27 cellular contexts compared by ENCODE assay signal in genomic region chr20:60073504-60073903, GRCh38.
"Had no signal": no experiment of that assay in that cellular context is flagged by ENCODE, and none has a peak within 500 bp of the region (broad histone marks: within the 10 kb centered on the region; RNA-seq: fewer than 3 reads in every experiment).

No MANE protein-coding gene starts in this region.

- FAIRE-seq: urothelium cell line had no signal

- H3K36me3 ChIP-seq: stomach, suprapubic skin, thoracic aorta, thyroid gland, tibial artery, tibial nerve, transverse colon, upper lobe of left lung, upper lobe of right lung, uterus, vagina had no signal

- ATAC-seq: stimulated activated effector memory CD8-positive, alpha-beta T cell treated with anti-CD3 and anti-CD28 coated beads, Interleukin-12 subunit alpha, Interleukin-12 subunit beta, amount 100 ng/mL, for 72 hours; stimulated activated memory B cell treated with anti-CD40 and anti-IgM and Interleukin-4, amounts not matched to agents 10 μg/mL and 1 μg/mL and 100 μg/mL, for 72 hours; stimulated activated naive B cell treated with anti-CD40 and anti-IgM and Interleukin-4, amounts not matched to agents 10 μg/mL and 1 μg/mL and 100 μg/mL, for 72 hours; stimulated activated naive CD8-positive, alpha-beta T cell treated with anti-CD3 and anti-CD28 coated beads, Interleukin-15, amount 100 ng/mL, for 72 hours; stimulated activated naive CD8-positive, alpha-beta T cell treated with anti-CD3 and anti-CD28 coated beads, Interleukin-15, Interleukin-2, amounts not matched to agents 100 U/mL and 50 U/mL, for 24 hours; upper lobe of right lung had no signal

- H3K9me3 ChIP-seq: suprapubic skin, testis, thoracic aorta, thyroid gland, tibial artery, tibial nerve, transverse colon, upper lobe of left lung, upper lobe of right lung, uterus, vagina had no signal

- H3K27me3 ChIP-seq: suprapubic skin, testis, thyroid gland, tibial nerve, transverse colon, upper lobe of left lung, upper lobe of right lung, uterus, vagina had no signal

- DNase-seq: stimulated activated CD4-positive, alpha-beta T cell treated with anti-CD3 and anti-CD28 coated beads, Interleukin-2, amount 100 ng/mL, for 48 hours; stimulated activated CD4-positive, alpha-beta T cell treated with anti-CD3 and anti-CD28 coated beads, Interleukin-4, amount 100 ng/mL, for 1 hour; stimulated activated CD4-positive, alpha-beta T cell treated with anti-CD3 and anti-CD28 coated beads, Interleukin-4, amount 100 ng/mL, for 24 hours; stimulated activated CD4-positive, alpha-beta T cell treated with anti-CD3 and anti-CD28 coated beads, Interleukin-4, amount 100 ng/mL, for 4 hours; stimulated activated CD8-positive, alpha-beta memory T cell treated with anti-CD3 and anti-CD28 coated beads, Interleukin-4, amount 100 ng/mL, for 48 hours; stimulated activated naive B cell treated with anti-CD40 and anti-IgM and Interleukin-4, amounts not matched to agents 10 μg/mL and 1 μg/mL and 100 μg/mL, for 72 hours; stimulated activated naive CD4-positive, alpha-beta T cell; stimulated activated naive CD4-positive, alpha-beta T cell treated with Interleukin-2 at 50 U/mL for 16 hours; stimulated activated naive CD8-positive, alpha-beta T cell treated with anti-CD3 and anti-CD28 coated beads, Interleukin-15, amount 100 ng/mL, for 72 hours; stimulated activated naive CD8-positive, alpha-beta T cell treated with anti-CD3 and anti-CD28 coated beads, Interleukin-15, Interleukin-2, amounts not matched to agents 100 U/mL and 50 U/mL, for 24 hours; stomach; substantia nigra; testis; thyroid gland; tibial artery; transverse colon; trophoblast cell; upper lobe of left lung; upper lobe of right lung; uterus had no signal

- H3K27ac ChIP-seq: stomach, suprapubic skin, testis, thoracic aorta, thyroid gland, tibial artery, tibial nerve, transverse colon, upper lobe of left lung, upper lobe of right lung, uterus, vagina had no signal

- H3K4me1 ChIP-seq: suprapubic skin, thyroid gland, tibial artery, transverse colon, upper lobe of right lung, uterus, vagina had no signal

- H3K4me3 ChIP-seq: stomach, suprapubic skin, testis, thoracic aorta, thyroid gland, tibial artery, tibial nerve, transverse colon, upper lobe of left lung, upper lobe of right lung, uterus, vagina had no signal
